ENCODE assay signal across 2 cellular contexts in the genomic region with DNA sequence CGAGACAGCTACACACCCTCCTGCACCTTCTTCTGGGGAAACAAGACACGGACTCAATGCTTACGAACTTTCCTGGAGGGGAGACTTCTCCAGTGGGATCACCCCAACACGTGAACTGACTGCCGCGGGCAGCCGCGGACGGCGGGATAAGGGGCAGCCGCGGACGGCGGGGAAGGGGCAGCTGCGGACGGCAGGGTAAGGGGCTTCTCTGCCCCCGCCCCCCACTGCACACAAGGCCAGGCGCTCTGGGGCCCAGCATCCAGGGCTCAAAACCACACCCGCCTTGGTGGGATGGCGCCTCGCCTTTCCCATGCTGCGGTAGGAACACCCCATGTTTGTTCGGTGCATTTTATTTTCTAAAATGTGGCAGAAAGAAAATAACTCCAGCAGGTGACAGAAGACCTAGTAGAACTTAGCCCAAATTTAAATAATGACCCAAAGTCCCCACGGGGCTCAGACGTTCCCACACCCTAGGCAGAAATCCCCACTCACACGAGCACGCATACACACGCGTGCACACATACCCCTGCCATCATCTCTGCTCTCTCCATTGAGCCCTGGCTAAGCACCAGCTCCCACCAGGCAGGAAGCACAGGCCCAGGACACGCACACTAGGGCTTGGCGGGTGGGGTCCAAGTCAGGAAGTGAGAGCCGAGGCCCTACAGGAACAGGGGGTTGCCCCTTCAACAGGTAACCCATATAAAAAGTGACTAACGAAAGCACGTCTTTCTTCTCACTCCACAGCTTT.
TF ChIP-seq lines count a peak whose summit lies in the region.

No MANE protein-coding gene starts in this region.

TF ChIP-seq in GM12891, 5 proteins besides CTCF, POLR2A, EP300 and RAD21:
- peak; percentile 65 for TF ChIP-seq POLR2AphosphoS5 (IDR thresholded peaks at IDR 0.05; ENCODE audit: low read depth, low read length)
- TF ChIP-seq PAX5 (IDR thresholded peaks at IDR 0.05; ENCODE audit: insufficient read depth, low read length, severe bottlenecking) = no peak
- 0 out of 2 replicates have a peak, but pooled peaks have one; percentile 19 for TF ChIP-seq POU2F2 (IDR thresholded peaks at IDR 0.05; ENCODE audit: low read depth, low read length)

TF ChIP-seq in K562, 482 proteins besides CTCF, POLR2A, EP300 and RAD21:
- TF ChIP-seq, protein P1, sequence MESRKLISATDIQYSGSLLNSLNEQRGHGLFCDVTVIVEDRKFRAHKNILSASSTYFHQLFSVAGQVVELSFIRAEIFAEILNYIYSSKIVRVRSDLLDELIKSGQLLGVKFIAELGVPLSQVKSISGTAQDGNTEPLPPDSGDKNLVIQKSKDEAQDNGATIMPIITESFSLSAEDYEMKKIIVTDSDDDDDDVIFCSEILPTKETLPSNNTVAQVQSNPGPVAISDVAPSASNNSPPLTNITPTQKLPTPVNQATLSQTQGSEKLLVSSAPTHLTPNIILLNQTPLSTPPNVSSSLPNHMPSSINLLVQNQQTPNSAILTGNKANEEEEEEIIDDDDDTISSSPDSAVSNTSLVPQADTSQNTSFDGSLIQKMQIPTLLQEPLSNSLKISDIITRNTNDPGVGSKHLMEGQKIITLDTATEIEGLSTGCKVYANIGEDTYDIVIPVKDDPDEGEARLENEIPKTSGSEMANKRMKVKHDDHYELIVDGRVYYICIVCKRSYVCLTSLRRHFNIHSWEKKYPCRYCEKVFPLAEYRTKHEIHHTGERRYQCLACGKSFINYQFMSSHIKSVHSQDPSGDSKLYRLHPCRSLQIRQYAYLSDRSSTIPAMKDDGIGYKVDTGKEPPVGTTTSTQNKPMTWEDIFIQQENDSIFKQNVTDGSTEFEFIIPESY (CRISPR knock-in tag; IDR thresholded peaks at IDR 0.05) = 0 out of 2 replicates have a peak, but pooled peaks have one; percentile 39
- TF ChIP-seq RBM22 (IDR thresholded peaks at IDR 0.05; ENCODE audit: low read depth, low read length, poor library complexity, severe bottlenecking) (peak; percentile 14), BRD4 (IDR thresholded peaks at IDR 0.05) (no peak)
